8 cellular contexts compared by ENCODE assay signal in genomic region chr9:35538361-35539234, GRCh38. TPM values are rescaled to one million over a fixed set of nuclear protein-coding genes. Genes with fewer than 3 reads are reported as not detected.
DNase-seq lines count a peak whose midpoint lies in the region; ATAC-seq and TF ChIP-seq lines count a peak whose summit lies in the region.

No MANE protein-coding gene starts in this region.

- peaks cover 38% of the 10 kb centered on the region for H3K79me2 ChIP-seq in neural cell (replicated peaks; ENCODE audit: insufficient read depth, low read length)

- intact Hi-C loops in activated CD4-positive, alpha-beta T cell treated with anti-CD3 and anti-CD28 coated beads for 36 hours (cut with DNase I, micrococcal nuclease), result no loop called here

- H3K4me1 Mint-ChIP-seq in activated CD4-positive, alpha-beta T cell treated with anti-CD3 and anti-CD28 coated beads for 36 hours, result no peaks in the 10 kb centered on the region

- H3K36me3 ChIP-seq in RWPE2 (ENCODE audit: low read depth), result no peaks in the 10 kb centered on the region; the same call in 1 of the 2 replicates
- no peaks in the 10 kb centered on the region for H3K36me3 ChIP-seq in neural cell (ENCODE audit: insufficient read depth, low read length)

- TF ChIP-seq RAD21 in neural cell (conservative IDR thresholded peaks at IDR 0.05), result peak; percentile 61

- TF ChIP-seq EP300 in neural cell (conservative IDR thresholded peaks at IDR 0.05; ENCODE audit: poor library complexity, severe bottlenecking), result peak; percentile 85

- peak overlapping the region; percentile 99 for H3K4me2 ChIP-seq in neural cell (ENCODE audit: low read length)

- H3K36me3 Mint-ChIP-seq in activated CD4-positive, alpha-beta T cell treated with anti-CD3 and anti-CD28 coated beads for 36 hours (ENCODE audit: low read depth), result no peaks in the 10 kb centered on the region

- H3K9me3 ChIP-seq in RWPE2 (ENCODE audit: severe bottlenecking) (no peaks in the 10 kb centered on the region), neural cell (ENCODE audit: low read length) (no peaks in the 10 kb centered on the region)

- CTCF ChIA-PET in AG04449 (lab: Yijun Ruan, JAX), result interaction anchor here (0.6 to 5.1 kb wide), 11 partner anchors 15 to 838 kb away, joined by 3 to 64 read pairs (median 4); partner anchors contain the start of gene PIGO
- CTCF ChIA-PET in activated CD4-positive, alpha-beta T cell treated with anti-CD3 and anti-CD28 coated beads for 36 hours (lab: Charles Lee), result interaction anchor here (2.3 kb wide), 1 partner anchor 15 kb away, joined by 10 read pairs; no protein-coding TSS in a partner anchor

- H3K9me2 ChIP-seq in neural cell (ENCODE audit: insufficient read depth, low read length), result no peaks in the 10 kb centered on the region

- no peak for TF ChIP-seq CTCF in AG04449 (IDR thresholded peaks at IDR 0.05; ENCODE audit: insufficient read depth, low read length, missing control alignments)
- no peak for TF ChIP-seq CTCF in RWPE2 (IDR thresholded peaks at IDR 0.05; ENCODE audit: poor library complexity, severe bottlenecking)
- TF ChIP-seq CTCF in foreskin keratinocyte (conservative IDR thresholded peaks at IDR 0.05), result no peak
- TF ChIP-seq CTCF in neural cell (IDR thresholded peaks at IDR 0.05; ENCODE audit: poor library complexity, severe bottlenecking), result peak; percentile 20

- no peak for DNase-seq in AG04449 (ENCODE audit: low read depth, low spot score)
- DNase-seq in RWPE2 (ENCODE audit: low spot score), result no peak
- peak in 1 of 2 donors; percentile 53 for DNase-seq in foreskin keratinocyte
- DNase-seq in SHP77 (lab: John Stamatoyannopoulos, UW), result no peak
- no peak for DNase-seq in activated CD4-positive, alpha-beta T cell treated with anti-CD3 and anti-CD28 coated beads for 36 hours
- no peak for DNase-seq in RKO (ENCODE audit: low spot score)

- H4K20me1 ChIP-seq in neural cell (ENCODE audit: insufficient read depth), result no peaks in the 10 kb centered on the region

- H3K9me3 Mint-ChIP-seq in activated CD4-positive, alpha-beta T cell treated with anti-CD3 and anti-CD28 coated beads for 36 hours (ENCODE audit: low read depth), result no peaks in the 10 kb centered on the region

- H3K4me1 ChIP-seq in RWPE2 (ENCODE audit: insufficient read depth, poor library complexity, severe bottlenecking), result peaks cover 8% of the 10 kb centered on the region
- H3K4me1 ChIP-seq in foreskin keratinocyte, result peaks cover 9% of the 10 kb centered on the region

- ATAC-seq in RWPE2 (ENCODE audit: low read depth), result peak; percentile 62; the same call in 2 of the 3 replicates
- peak; percentile 82 for ATAC-seq in foreskin keratinocyte
- no peak for ATAC-seq in activated CD4-positive, alpha-beta T cell treated with anti-CD3 and anti-CD28 coated beads for 36 hours
- ATAC-seq in HG03025 (IDR thresholded peaks at IDR 0.05; ENCODE audit: low FRiP score, unreplicated experiment), result no peak

- H3K4me3 ChIP-seq in AG04449 (ENCODE audit: low read depth, low read length) (peak overlapping the region; percentile 67), RWPE2 (ENCODE audit: severe bottlenecking) (no peak overlapping the region), neural cell (ENCODE audit: low read length) (peak overlapping the region; percentile 82)

- POLR2A ChIA-PET in AG04449 (lab: Yijun Ruan, JAX), result interaction anchor here (0.6 to 2.5 kb wide), 10 partner anchors 9 to 435 kb away, joined by 3 to 18 read pairs (median 6); partner anchors contain the start of genes RUSC2 and STOML2
- POLR2A ChIA-PET in activated CD4-positive, alpha-beta T cell treated with anti-CD3 and anti-CD28 coated beads for 36 hours (lab: Charles Lee), result no interaction called here

- H3K27me3 ChIP-seq in RWPE2 (ENCODE audit: insufficient read depth, poor library complexity, severe bottlenecking) (no peaks in the 10 kb centered on the region), foreskin keratinocyte (no peaks in the 10 kb centered on the region), neural cell (ENCODE audit: insufficient read depth, low read depth, low read length) (no peaks in the 10 kb centered on the region)

- H3K27ac ChIP-seq in RWPE2 (ENCODE audit: poor library complexity, severe bottlenecking) (peak overlapping the region; percentile 47), foreskin keratinocyte (peak overlapping the region; percentile 64), neural cell (ENCODE audit: low read length) (peak overlapping the region; percentile 100)

- peaks cover 4% of the 10 kb centered on the region for H3K27me3 Mint-ChIP-seq in activated CD4-positive, alpha-beta T cell treated with anti-CD3 and anti-CD28 coated beads for 36 hours

- no peaks in the 10 kb centered on the region for H3F3A ChIP-seq in neural cell (ENCODE audit: insufficient read depth, low read length, poor library complexity, severe bottlenecking)

- H2AFZ ChIP-seq in neural cell (ENCODE audit: low read depth, low read length), result peak overlapping the region; percentile 92

- H3K4me3 Mint-ChIP-seq in activated CD4-positive, alpha-beta T cell treated with anti-CD3 and anti-CD28 coated beads for 36 hours, result no peak overlapping the region

- H3K27ac Mint-ChIP-seq in activated CD4-positive, alpha-beta T cell treated with anti-CD3 and anti-CD28 coated beads for 36 hours, result no peak overlapping the region

- peak overlapping the region; percentile 98 for H3K9ac ChIP-seq in neural cell (ENCODE audit: low read length)

TF ChIP-seq in neural cell, 6 proteins besides CTCF, POLR2A, EP300 and RAD21:
- peak; percentile 92 for TF ChIP-seq REST (IDR thresholded peaks at IDR 0.05; ENCODE audit: borderline replicate concordance)
- peak; percentile 96 for TF ChIP-seq POLR2AphosphoS5 (IDR thresholded peaks at IDR 0.05)
- TF ChIP-seq EZH2 (IDR thresholded peaks at IDR 0.05; ENCODE audit: borderline replicate concordance, insufficient read depth, low read length, poor library complexity, severe bottlenecking), result no peak
- TF ChIP-seq TAF1 (IDR thresholded peaks at IDR 0.05; ENCODE audit: low read depth), result peak; percentile 94
- peak; percentile 68 for TF ChIP-seq MXI1 (conservative IDR thresholded peaks at IDR 0.05; ENCODE audit: poor library complexity, severe bottlenecking)
- peak; percentile 59 for TF ChIP-seq SMC3 (conservative IDR thresholded peaks at IDR 0.05; ENCODE audit: poor library complexity)

RNA-seq across cellular contexts. Expression of gene RUSC2, which starts 48.7 kb away (rescaled TPM):
- 15.5 and 16.2 TPM in 2 replicates for total RNA-seq in foreskin keratinocyte
- polyA plus RNA-seq in foreskin keratinocyte, result 8.4 and 9.0 TPM in 2 replicates
- polyA plus RNA-seq in neural cell, result 46.4 and 59.3 TPM in 2 replicates
- polyA minus RNA-seq in neural cell, result 109 and 118 TPM in 2 replicates
- total RNA-seq in activated CD4-positive, alpha-beta T cell treated with anti-CD3 and anti-CD28 coated beads for 36 hours, result 1 to 10 TPM; 5.7 to 6.5 TPM

Comparison
In these comparisons a context has a peak if more than half of its experiments do, and no peak if none do; other contexts are left out.
1. ATAC-seq: peak in RWPE2 (single experiment) and foreskin keratinocyte (single experiment); none in activated CD4-positive, alpha-beta T cell treated with anti-CD3 and anti-CD28 coated beads for 36 hours (single experiment) and HG03025 (single experiment).
2. H3K27ac ChIP-seq: peak in every context shown above with its lines; median percentile 100 in neural cell; 64 in foreskin keratinocyte; 47 in RWPE2.